Comparison of ENCODE assay signal across 9 cellular contexts in genomic region chr5:114101153-114101552, GRCh38.
DNase-seq lines count a peak whose midpoint lies in the region; ATAC-seq and TF ChIP-seq lines count a peak whose summit lies in the region.
"Had no signal": no experiment of that assay in that cellular context is flagged by ENCODE, and none has a peak within 500 bp of the region (broad histone marks: within the 10 kb centered on the region; RNA-seq: fewer than 3 reads in every experiment).

No MANE protein-coding gene starts in this region.

- no CpG with 5 or more reads among the region's 3 CpGs for WGBS in mesenchymal stem cell

- no peak overlapping the region for H3K14ac ChIP-seq in mesenchymal stem cell (ENCODE audit: low read length in 2 of 2)

- H3K4me1 ChIP-seq in Karpas-422 (ENCODE audit: low read length) (no peaks in the 10 kb centered on the region), mesenchymal stem cell (ENCODE audit: control insufficient read depth, insufficient read depth, low read depth, low read length) (no peaks in the 10 kb centered on the region)
- H3K4me1 ChIP-seq in CD4-positive, alpha-beta memory T cell (ENCODE audit: insufficient read depth, low read length): no peaks in the 10 kb centered on the region

- CTCF ChIA-PET in BJ (lab: Yijun Ruan, JAX): interaction anchor here (0.6 to 3.7 kb wide), 21 partner anchors 10 to 421 kb away, joined by 3 to 22 read pairs (median 3); partner anchors contain the start of gene KCNN2
- CTCF ChIA-PET in CD4-positive, alpha-beta memory T cell (lab: Charles Lee; ENCODE audit: partially characterized antibody): interaction anchor here (0.5 kb wide), 1 partner anchor 1008 kb away, joined by 3 read pairs; no protein-coding TSS in a partner anchor

- H3K4ac ChIP-seq in mesenchymal stem cell (ENCODE audit: low read depth in 1 of 2, low read length in 2 of 2): no peak overlapping the region

- no peaks in the 10 kb centered on the region for H4K20me1 ChIP-seq in Karpas-422 (ENCODE audit: insufficient read depth, low read depth, low read length)

- H3K27ac ChIP-seq in Karpas-422 (ENCODE audit: low read length): no peak overlapping the region
- H3K27ac ChIP-seq in mesenchymal stem cell (ENCODE audit: low read length, poor library complexity, severe bottlenecking): no peak overlapping the region
- H3K27ac ChIP-seq in CD4-positive, alpha-beta memory T cell (ENCODE audit: low read depth, low read length): no peak overlapping the region

- no peak overlapping the region for H3K27ac Mint-ChIP-seq in brain
- no peak overlapping the region for H3K27ac Mint-ChIP-seq in CD4-positive, alpha-beta memory T cell
- H3K27ac Mint-ChIP-seq: IgD-negative memory B cell had no signal

- H2BK12ac ChIP-seq in mesenchymal stem cell (ENCODE audit: low read length in 2 of 2): no peak overlapping the region

- H3K9me3 Mint-ChIP-seq in brain: no peaks in the 10 kb centered on the region
- H3K9me3 Mint-ChIP-seq in CD4-positive, alpha-beta memory T cell: peaks cover 0 to 5% (median under 1%) of the 10 kb centered on the region in 8 donors

- H3K79me1 ChIP-seq in mesenchymal stem cell (replicated peaks; ENCODE audit: low read length, poor library complexity, severe bottlenecking): no peaks in the 10 kb centered on the region

- no peaks in the 10 kb centered on the region for H3K9me2 ChIP-seq in Karpas-422 (replicated peaks; ENCODE audit: insufficient read depth, low read length)

- no peak overlapping the region for H4K91ac ChIP-seq in mesenchymal stem cell (ENCODE audit: low read length)

- H3K4me3 ChIP-seq in BJ (ENCODE audit: low read depth, low read length) (no peak overlapping the region), Karpas-422 (ENCODE audit: low read length) (no peak overlapping the region), mesenchymal stem cell (ENCODE audit: insufficient read depth in 1 of 2, low read depth in 1 of 2, low read length in 2 of 2) (no peak overlapping the region)
- no peak overlapping the region for H3K4me3 ChIP-seq in CD4-positive, alpha-beta memory T cell (ENCODE audit: low read length in 2 of 2)

- H2BK15ac ChIP-seq in mesenchymal stem cell (ENCODE audit: low read depth, poor library complexity, severe bottlenecking): no peak overlapping the region

- no peaks in the 10 kb centered on the region for H3K36me3 Mint-ChIP-seq in brain
- H3K36me3 Mint-ChIP-seq in CD4-positive, alpha-beta memory T cell: no peaks in the 10 kb centered on the region
- H3K36me3 Mint-ChIP-seq: IgD-negative memory B cell had no signal

- no peak overlapping the region for H3K4me3 Mint-ChIP-seq in brain
- H3K4me3 Mint-ChIP-seq in CD4-positive, alpha-beta memory T cell: no peak overlapping the region
- H3K4me3 Mint-ChIP-seq: IgD-negative memory B cell had no signal

- DNase-seq in BJ (ENCODE audit: low read depth): no peak
- peak; percentile 80 for DNase-seq in Karpas-422
- peak; percentile 67 for DNase-seq in mesenchymal stem cell
- DNase-seq in NCI-H524 (lab: John Stamatoyannopoulos, UW): no peak
- no peak for DNase-seq in middle frontal gyrus (ENCODE audit: extremely low spot score, low spot score)
- no peak for DNase-seq in CD4-positive, alpha-beta memory T cell

- no peak overlapping the region for H3K23ac ChIP-seq in mesenchymal stem cell (ENCODE audit: low read length in 2 of 2)

- intact Hi-C loops in CD4-positive, alpha-beta memory T cell (cut with micrococcal nuclease): no loop called here

- no peaks in the 10 kb centered on the region for H3K9me3 ChIP-seq in Karpas-422 (ENCODE audit: low read length)
- H3K9me3 ChIP-seq in mesenchymal stem cell (ENCODE audit: control insufficient read depth, low read length): no peaks in the 10 kb centered on the region
- H3K9me3 ChIP-seq in CD4-positive, alpha-beta memory T cell (ENCODE audit: control insufficient read depth in 1 of 2, low read length in 2 of 2): no peaks in the 10 kb centered on the region

- H2BK120ac ChIP-seq in mesenchymal stem cell (ENCODE audit: low read depth, low read length): no peak overlapping the region

- TF ChIP-seq CTCF in BJ (IDR thresholded peaks at IDR 0.05; ENCODE audit: insufficient read depth, low read depth, low read length) (peak; percentile 65), brain (conservative IDR thresholded peaks at IDR 0.05) (peak; percentile 39 to 64)

- H3K4me2 ChIP-seq in Karpas-422 (ENCODE audit: low read depth, low read length, poor library complexity, severe bottlenecking) (no peak overlapping the region), mesenchymal stem cell (ENCODE audit: low read length, poor library complexity, severe bottlenecking) (no peak overlapping the region)

- no peak overlapping the region for H3K18ac ChIP-seq in mesenchymal stem cell (ENCODE audit: low read depth in 1 of 2, low read length in 2 of 2)

- peak; percentile 49 for ATAC-seq in GM18873 (IDR thresholded peaks at IDR 0.05; ENCODE audit: low FRiP score, unreplicated experiment)

- no peaks in the 10 kb centered on the region for H3K4me1 Mint-ChIP-seq in brain
- no peaks in the 10 kb centered on the region for H3K4me1 Mint-ChIP-seq in CD4-positive, alpha-beta memory T cell

- H3K79me2 ChIP-seq in Karpas-422 (ENCODE audit: low read length): no peaks in the 10 kb centered on the region

- no peak overlapping the region for H2AK5ac ChIP-seq in mesenchymal stem cell (ENCODE audit: low read length, severe bottlenecking)

- H3K9ac ChIP-seq in Karpas-422 (ENCODE audit: low read length) (no peak overlapping the region), mesenchymal stem cell (ENCODE audit: low read length) (no peak overlapping the region)

- peaks cover 2% of the 10 kb centered on the region for H3K27me3 Mint-ChIP-seq in brain
- H3K27me3 Mint-ChIP-seq in CD4-positive, alpha-beta memory T cell: no peaks in the 10 kb centered on the region

- H3K36me3 ChIP-seq in BJ (ENCODE audit: control insufficient read depth, insufficient read depth, low read length) (no peaks in the 10 kb centered on the region), Karpas-422 (ENCODE audit: insufficient read depth, low read length) (no peaks in the 10 kb centered on the region), mesenchymal stem cell (ENCODE audit: control insufficient read depth in 1 of 2, insufficient read depth in 2 of 2, low read depth in 1 of 2, low read length in 2 of 2) (no peaks in the 10 kb centered on the region)
- no peaks in the 10 kb centered on the region for H3K36me3 ChIP-seq in CD4-positive, alpha-beta memory T cell (ENCODE audit: insufficient read depth, low read length)

- no peak overlapping the region for H2AFZ ChIP-seq in Karpas-422 (ENCODE audit: low read length)
- no peak overlapping the region for H2AFZ ChIP-seq in mesenchymal stem cell (ENCODE audit: low read depth, low read length)

- no peak overlapping the region for H4K8ac ChIP-seq in mesenchymal stem cell (ENCODE audit: low read length)

- POLR2A ChIA-PET in BJ (lab: Charles Lee): no interaction called here
- POLR2A ChIA-PET in CD4-positive, alpha-beta memory T cell (lab: Charles Lee; ENCODE audit: partially characterized antibody): no interaction called here

- H3K27me3 ChIP-seq in BJ (ENCODE audit: control insufficient read depth, insufficient read depth, low read length): no peaks in the 10 kb centered on the region
- no peaks in the 10 kb centered on the region for H3K27me3 ChIP-seq in Karpas-422 (ENCODE audit: low read length)
- H3K27me3 ChIP-seq in mesenchymal stem cell (ENCODE audit: control insufficient read depth in 1 of 2, insufficient read depth in 1 of 2, low read length in 2 of 2): no peaks in the 10 kb centered on the region
- H3K27me3 ChIP-seq in CD4-positive, alpha-beta memory T cell (ENCODE audit: insufficient read depth, low read length): no peaks in the 10 kb centered on the region

- H2BK5ac ChIP-seq in mesenchymal stem cell (ENCODE audit: low read depth, low read length, poor library complexity, severe bottlenecking): no peak overlapping the region

Comparison
In these comparisons a context has a peak if more than half of its experiments do, and no peak if none do; other contexts are left out.
1. DNase-seq: peak in Karpas-422 (single experiment) and mesenchymal stem cell (single experiment); none in BJ (single experiment), NCI-H524 (0 of 2), middle frontal gyrus (single experiment) and CD4-positive, alpha-beta memory T cell (0 of 5).